Comparison of ENCODE assay signal across 8 cellular contexts in the genomic region with DNA sequence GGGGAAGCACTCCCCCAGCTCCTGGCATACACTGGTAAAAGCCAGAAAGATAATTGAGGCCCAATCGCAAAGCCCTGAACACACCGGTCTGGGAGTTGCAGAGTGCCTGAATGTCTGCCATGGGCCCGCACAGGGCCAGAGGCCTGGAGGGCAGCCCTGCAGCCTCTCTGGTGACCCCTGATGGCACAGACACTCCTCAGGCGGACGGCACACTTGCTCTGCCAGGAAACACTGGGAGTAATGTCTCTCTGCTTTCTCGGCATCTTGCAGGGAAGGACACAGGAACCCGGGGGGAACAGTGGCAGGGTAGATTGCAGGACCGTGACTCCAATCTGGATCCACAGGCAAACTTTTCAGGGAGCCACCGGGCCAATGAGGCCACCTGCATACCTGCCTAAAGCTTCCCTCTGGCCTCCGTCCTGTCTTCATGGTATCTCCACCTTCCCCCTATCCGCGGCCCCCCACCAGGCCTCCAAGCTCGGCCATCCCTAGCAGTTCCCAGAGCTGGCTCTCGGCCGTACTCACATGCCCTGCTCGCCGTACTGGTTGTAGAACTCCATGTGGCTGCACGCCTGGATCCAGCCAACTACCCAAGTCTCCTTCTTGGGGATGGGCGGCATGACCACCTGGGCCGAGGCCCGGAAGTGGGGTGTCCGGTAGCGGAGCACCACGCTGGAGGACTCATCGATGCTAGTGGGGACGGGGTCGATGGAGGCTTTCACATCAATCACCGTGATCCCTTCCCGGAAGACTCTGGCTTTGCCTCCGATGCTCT. TPM values are rescaled to one million over a fixed set of nuclear protein-coding genes. Genes with fewer than 3 reads are reported as not detected.
DNase-seq lines count a peak whose midpoint lies in the region; ATAC-seq and TF ChIP-seq lines count a peak whose summit lies in the region.

No MANE protein-coding gene starts in this region.

- H3K4me3 ChIP-seq in BLaER1 treated with 17β-estradiol and CSF1 and Interleukin-3, amounts not matched to agents 10 nM and 100 nM = peak overlapping the region; percentile 65 to 86 (median 76)
- H3K4me3 ChIP-seq in adrenal gland (peak overlapping the region in 1 of 4 donors; percentile 69), mucosa of rectum (ENCODE audit: low read length in 2 of 2) (peak overlapping the region; percentile 72 to 80)

- no peaks in the 10 kb centered on the region for H3K9me3 ChIP-seq in BLaER1 treated with 17β-estradiol and CSF1 and Interleukin-3, amounts not matched to agents 10 nM and 100 nM (replicated peaks in 1 of 11)
- H3K9me3 ChIP-seq in adrenal gland (replicated peaks in 1 of 3) (no peaks in the 10 kb centered on the region), mucosa of rectum (ENCODE audit: control insufficient read depth in 2 of 2, low read length in 2 of 2) (no peaks in the 10 kb centered on the region)

- WGBS in adrenal gland, 4 donors = 68 to 83% (median 73%) methylated on average over 19 to 30 of the region's 30 CpGs

- peaks cover 62 to 87% (median 79%) of the 10 kb centered on the region in 10 experiments for H3K4me1 ChIP-seq in BLaER1 treated with 17β-estradiol and CSF1 and Interleukin-3, amounts not matched to agents 10 nM and 100 nM
- H3K4me1 ChIP-seq in adrenal gland (replicated peaks in 1 of 2) (peaks cover 0 to 7% of the 10 kb centered on the region in 2 donors), mucosa of rectum (ENCODE audit: control insufficient read depth in 2 of 2, insufficient read depth in 2 of 2, low read length in 2 of 2) (peaks cover 7 to 9% of the 10 kb centered on the region in 2 donors)

- H3K27me3 ChIP-seq in BLaER1 treated with 17β-estradiol and CSF1 and Interleukin-3, amounts not matched to agents 10 nM and 100 nM = peaks cover 2 to 78% (median 67%) of the 10 kb centered on the region in 11 experiments; a peak in 21 of 22 replicates
- H3K27me3 ChIP-seq in adrenal gland (no peaks in the 10 kb centered on the region), mucosa of rectum (ENCODE audit: control insufficient read depth in 2 of 2, insufficient read depth in 2 of 2, low read length in 2 of 2) (peaks cover 9 to 12% of the 10 kb centered on the region in 2 donors)

- intact Hi-C loops in adrenal gland (cut with DNase I) = no loop called here

- peak overlapping the region; percentile 73 to 86 (median 78) for H3K27ac ChIP-seq in BLaER1 treated with 17β-estradiol and CSF1 and Interleukin-3, amounts not matched to agents 10 nM and 100 nM
- H3K27ac ChIP-seq in adrenal gland = peak overlapping the region in 4 of 5 donors; percentile 15 to 80 (median 60)
- peak overlapping the region; percentile 62 to 79 for H3K27ac ChIP-seq in mucosa of rectum (ENCODE audit: low read depth in 2 of 2, low read length in 2 of 2)

- peak overlapping the region; percentile 75 to 90 (median 82) for H3K9ac ChIP-seq in BLaER1 treated with 17β-estradiol and CSF1 and Interleukin-3, amounts not matched to agents 10 nM and 100 nM
- peak overlapping the region; percentile 65 to 81 for H3K9ac ChIP-seq in mucosa of rectum (ENCODE audit: low read depth in 1 of 2, low read length in 2 of 2)

- peak overlapping the region; percentile 89 to 100 (median 98) for H3K4me2 ChIP-seq in BLaER1 treated with 17β-estradiol and CSF1 and Interleukin-3, amounts not matched to agents 10 nM and 100 nM

- no peak for ATAC-seq in HG02852 (IDR thresholded peaks at IDR 0.05; ENCODE audit: unreplicated experiment)
- no peak for ATAC-seq in GM21515 (IDR thresholded peaks at IDR 0.05; ENCODE audit: unreplicated experiment)

- peak in 70 of 76 experiments; percentile 23 to 84 (median 54) for DNase-seq in HUDEP-2 (lab: John Stamatoyannopoulos, UW; ENCODE audit: unreplicated experiment in 76 of 76)
- no peak for DNase-seq in adrenal gland
- DNase-seq in NCI-H748 (lab: John Stamatoyannopoulos, UW; ENCODE audit: unreplicated experiment) = no peak
- DNase-seq in NCI-H1436 treated with DMSO at 0.1 percent for 48 hours (lab: John Stamatoyannopoulos, UW) = no peak

- peaks cover 0 to 37% (median 0%) of the 10 kb centered on the region in 11 experiments; a peak in 6 of 22 replicates for H3K36me3 ChIP-seq in BLaER1 treated with 17β-estradiol and CSF1 and Interleukin-3, amounts not matched to agents 10 nM and 100 nM
- H3K36me3 ChIP-seq in adrenal gland (replicated peaks in 1 of 2) (no peaks in the 10 kb centered on the region), mucosa of rectum (ENCODE audit: control insufficient read depth in 2 of 2, insufficient read depth in 2 of 2, low read length in 2 of 2) (no peaks in the 10 kb centered on the region)

- peaks cover 0 to 14% (median 0%) of the 10 kb centered on the region in 11 experiments; a peak in 5 of 22 replicates for H4K20me1 ChIP-seq in BLaER1 treated with 17β-estradiol and CSF1 and Interleukin-3, amounts not matched to agents 10 nM and 100 nM

- no peak for TF ChIP-seq POLR2A in adrenal gland (IDR thresholded peaks at IDR 0.05)

- TF ChIP-seq CTCF in adrenal gland (IDR thresholded peaks at IDR 0.05) = no peak

RNA-seq across cellular contexts. Expression of gene FAM78A, which starts 0.8 kb away (rescaled TPM):
- total RNA-seq in adrenal gland = 10 to 100 TPM in 1 of 8 donors, 1 to 10 TPM in 7; 3.8 to 11.7 (median 6.9) TPM
- 1 to 10 TPM; 1.1 to 6.8 (median 2.2) TPM for polyA plus RNA-seq in adrenal gland

RNA-seq across cellular contexts. Expression of gene PLPP7, which starts 14.0 kb away (rescaled TPM):
- total RNA-seq in adrenal gland = 10 to 100 TPM; 11.1 to 31.4 (median 17.9) TPM
- polyA plus RNA-seq in adrenal gland = 10 to 100 TPM in 1 of 3 donors, 1 to 10 TPM in 2; 4.8 to 13.2 (median 10.0) TPM

Comparison
In these comparisons a context has a peak if more than half of its experiments do, and no peak if none do; other contexts are left out.
1. DNase-seq: peak in HUDEP-2 (70 of 76); none in adrenal gland (0 of 7), NCI-H748 (single experiment) and NCI-H1436 treated with DMSO at 0.1 percent for 48 hours (single experiment).
2. Peak in every context shown above with its lines, with median percentiles within 50 percentile points of each other: H3K27ac ChIP-seq.